26 cellular contexts compared by ENCODE assay signal in genomic region chrX:16012250-16012649, GRCh38.
"Had no signal": no experiment of that assay in that cellular context is flagged by ENCODE, and none has a peak within 500 bp of the region (broad histone marks: within the 10 kb centered on the region; RNA-seq: fewer than 3 reads in every experiment).

No MANE protein-coding gene starts in this region.

- H3K79me2 ChIP-seq: parathyroid adenoma had no signal

- H3K4me1 Mint-ChIP-seq: immature natural killer cell; naive thymus-derived CD4-positive, alpha-beta T cell; nephron; neural crest cell; stimulated activated effector memory CD8-positive, alpha-beta T cell treated with anti-CD3 and anti-CD28 coated beads, Interleukin-12 subunit alpha, Interleukin-12 subunit beta, amount 100 ng/mL, for 72 hours had no signal

- FAIRE-seq: islet of Langerhans, urothelium cell line had no signal

- H3K9me3 Mint-ChIP-seq: immature natural killer cell; mesothelial cell of epicardium; nephron; neural crest cell; stimulated activated effector memory CD8-positive, alpha-beta T cell treated with anti-CD3 and anti-CD28 coated beads, Interleukin-12 subunit alpha, Interleukin-12 subunit beta, amount 100 ng/mL, for 72 hours; stimulated activated naive CD8-positive, alpha-beta T cell treated with anti-CD3 and anti-CD28 coated beads, Interleukin-15, Interleukin-2, amounts not matched to agents 100 ng/mL and 50 ng/mL, for 24 hours had no signal

- H3K4me3 Mint-ChIP-seq: immature natural killer cell; mesothelial cell of epicardium; naive thymus-derived CD4-positive, alpha-beta T cell; nephron; neural crest cell; stimulated activated effector memory CD8-positive, alpha-beta T cell treated with anti-CD3 and anti-CD28 coated beads, Interleukin-12 subunit alpha, Interleukin-12 subunit beta, amount 100 ng/mL, for 72 hours; stimulated activated naive CD8-positive, alpha-beta T cell treated with anti-CD3 and anti-CD28 coated beads, Interleukin-15, Interleukin-2, amounts not matched to agents 100 ng/mL and 50 ng/mL, for 24 hours had no signal

- H2AFZ ChIP-seq: parathyroid adenoma had no signal

- ATAC-seq: heart left ventricle; left cardiac atrium; naive thymus-derived CD4-positive, alpha-beta T cell; psoas muscle; right lobe of liver; stimulated activated effector memory CD8-positive, alpha-beta T cell treated with anti-CD3 and anti-CD28 coated beads, Interleukin-12 subunit alpha, Interleukin-12 subunit beta, amount 100 ng/mL, for 72 hours; upper lobe of right lung had no signal

- H3K36me3 Mint-ChIP-seq: immature natural killer cell; mesothelial cell of epicardium; naive thymus-derived CD4-positive, alpha-beta T cell; stimulated activated effector memory CD8-positive, alpha-beta T cell treated with anti-CD3 and anti-CD28 coated beads, Interleukin-12 subunit alpha, Interleukin-12 subunit beta, amount 100 ng/mL, for 72 hours had no signal

- H3K9ac ChIP-seq: parathyroid adenoma had no signal

- H3K27ac Mint-ChIP-seq: immature natural killer cell; mesothelial cell of epicardium; naive thymus-derived CD4-positive, alpha-beta T cell; nephron; stimulated activated effector memory CD8-positive, alpha-beta T cell treated with anti-CD3 and anti-CD28 coated beads, Interleukin-12 subunit alpha, Interleukin-12 subunit beta, amount 100 ng/mL, for 72 hours; stimulated activated naive CD8-positive, alpha-beta T cell treated with anti-CD3 and anti-CD28 coated beads, Interleukin-15, Interleukin-2, amounts not matched to agents 100 ng/mL and 50 ng/mL, for 24 hours had no signal

- H3K27me3 ChIP-seq: suprapubic skin, tibial artery, upper lobe of right lung had no signal

- H3K36me3 ChIP-seq: heart left ventricle, left ventricle myocardium inferior, right lobe of liver, suprapubic skin, thoracic aorta, tibial artery, upper lobe of right lung had no signal

- H3K27ac ChIP-seq: heart left ventricle, left ventricle myocardium inferior, parathyroid adenoma, psoas muscle, right lobe of liver, suprapubic skin, thoracic aorta, tibial artery, upper lobe of right lung had no signal

- DNase-seq: heart left ventricle; hypothalamus; immature natural killer cell; left cardiac atrium; left ventricle myocardium inferior; mesendoderm; naive thymus-derived CD4-positive, alpha-beta T cell; nucleus accumbens; psoas muscle; right lobe of liver; stimulated activated CD4-positive, alpha-beta T cell treated with anti-CD3 and anti-CD28 coated beads, Interleukin-4, amount 100 ng/mL, for 24 hours; stimulated activated naive CD4-positive, alpha-beta T cell; tibial artery; trophoblast cell; upper lobe of right lung had no signal

- H3K9me3 ChIP-seq: heart left ventricle, left ventricle myocardium inferior, psoas muscle, right lobe of liver, suprapubic skin, thoracic aorta, tibial artery, upper lobe of right lung had no signal

- H3K4me3 ChIP-seq: heart left ventricle, left ventricle myocardium inferior, lung, psoas muscle, right lobe of liver, suprapubic skin, thoracic aorta, tibial artery, upper lobe of right lung had no signal

- H3K4me1 ChIP-seq: heart left ventricle, left ventricle myocardium inferior, parathyroid adenoma, psoas muscle, right lobe of liver, suprapubic skin, tibial artery, upper lobe of right lung had no signal
